Comparison of ENCODE assay signal across 16 cellular contexts in the genomic region with DNA sequence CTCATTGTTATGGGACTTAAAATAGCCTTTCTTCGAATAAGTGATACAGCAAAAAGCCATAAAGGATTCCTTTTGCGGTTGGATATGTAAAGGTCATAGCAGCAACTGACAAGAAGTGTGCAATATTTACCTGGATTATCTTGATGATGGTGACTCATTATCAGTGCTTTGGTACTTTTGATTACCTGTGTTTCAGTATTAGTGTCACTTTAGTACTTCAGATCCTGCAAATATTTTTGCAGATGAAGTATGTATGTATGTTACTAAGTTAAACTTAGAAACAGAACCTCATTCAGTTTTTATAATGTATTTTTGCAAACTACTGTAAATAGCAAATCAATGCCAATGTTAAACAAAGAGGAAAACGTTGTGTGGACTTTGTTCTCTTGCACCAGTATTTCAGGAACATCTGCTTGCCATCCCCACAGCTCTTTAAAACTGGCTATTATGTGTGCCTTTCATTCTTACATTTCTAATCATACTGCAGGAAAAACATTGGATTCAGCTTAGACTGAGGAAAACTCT.
"Had no signal": no experiment of that assay in that cellular context is flagged by ENCODE, and none has a peak within 500 bp of the region (broad histone marks: within the 10 kb centered on the region; RNA-seq: fewer than 3 reads in every experiment).

No MANE protein-coding gene starts in this region.

- H3K4me3 Mint-ChIP-seq: activated B cell treated with CpG ODN at 0.5 μM for 24 hours; memory B cell; nephron; stimulated activated naive CD8-positive, alpha-beta T cell treated with anti-CD3 and anti-CD28 coated beads, Interleukin-15, Interleukin-2, amounts not matched to agents 100 ng/mL and 50 ng/mL, for 24 hours had no signal

- H3K4me1 Mint-ChIP-seq: nephron had no signal

- ATAC-seq: activated naive CD4-positive, alpha-beta T cell treated with anti-CD3 and anti-CD28 coated beads, Interleukin-2, amount 50 U/mL, for 72 hours; left lung had no signal

- H3K27ac Mint-ChIP-seq: activated B cell treated with CpG ODN at 0.5 μM for 24 hours; memory B cell; nephron; stimulated activated naive CD8-positive, alpha-beta T cell treated with anti-CD3 and anti-CD28 coated beads, Interleukin-15, Interleukin-2, amounts not matched to agents 100 ng/mL and 50 ng/mL, for 24 hours had no signal

- H3K27me3 Mint-ChIP-seq: activated B cell treated with CpG ODN at 0.5 μM for 24 hours; memory B cell; stimulated activated naive CD8-positive, alpha-beta T cell treated with anti-CD3 and anti-CD28 coated beads, Interleukin-15, Interleukin-2, amounts not matched to agents 100 ng/mL and 50 ng/mL, for 24 hours had no signal

- H3K27ac ChIP-seq: breast epithelium, dorsolateral prefrontal cortex, left lung had no signal

- DNase-seq: activated B cell treated with CpG ODN at 0.5 μM for 24 hours; activated CD4-positive, alpha-beta T cell treated with anti-CD3 and anti-CD28 coated beads, Interleukin-2, amount 50 U/mL, for 1 hour; activated T-cell treated with anti-CD3 and anti-CD28 coated beads, Interleukin-2, amount 50 U/mL, for 1 hour; dorsolateral prefrontal cortex; esophagus squamous epithelium; foreskin fibroblast; left lung; stimulated activated CD4-positive, alpha-beta T cell treated with anti-CD3 and anti-CD28 coated beads, Interleukin-4, amount 100 ng/mL, for 1 hour; stimulated activated CD8-positive, alpha-beta memory T cell treated with anti-CD3 and anti-CD28 coated beads, Interleukin-4, amount 100 ng/mL, for 48 hours had no signal

- H3K4me3 ChIP-seq: breast epithelium, dorsolateral prefrontal cortex, esophagus squamous epithelium, left lung had no signal

- FAIRE-seq: endometrium, islet of Langerhans had no signal

- H3K36me3 ChIP-seq: breast epithelium had no signal

- H3K9me3 ChIP-seq: breast epithelium, esophagus squamous epithelium, left lung had no signal

- H3K27me3 ChIP-seq: breast epithelium, dorsolateral prefrontal cortex, esophagus squamous epithelium, left lung had no signal

- H3K4me1 ChIP-seq: breast epithelium had no signal
